In the genomic region with DNA sequence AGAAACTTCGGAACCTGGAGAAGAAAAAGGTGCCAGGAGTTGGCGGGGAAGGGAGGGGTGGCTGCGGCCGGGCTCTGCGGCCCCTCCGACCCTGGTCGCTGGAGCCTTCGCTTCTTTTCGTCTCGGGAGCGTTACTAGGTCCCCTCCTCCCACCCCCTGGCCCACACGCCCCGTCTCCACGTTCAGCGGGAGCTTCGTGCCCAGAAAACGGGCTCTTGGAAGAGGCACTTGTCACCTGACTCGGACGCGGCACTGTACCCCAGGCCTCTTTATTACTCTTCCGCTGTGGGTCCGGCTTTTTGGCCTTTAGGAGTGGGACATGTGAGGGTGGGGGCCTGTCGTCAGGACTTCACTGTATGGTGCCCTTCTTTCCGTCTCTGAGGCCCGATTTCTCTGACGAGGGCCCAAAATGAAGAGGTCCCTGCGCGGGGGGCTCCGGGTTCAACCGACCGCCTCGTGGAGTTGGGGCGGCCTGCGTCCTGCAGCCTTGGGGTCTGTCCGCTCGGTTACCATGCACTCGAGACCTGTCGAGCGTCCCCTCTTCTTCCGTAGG, we compare ENCODE assay signal across 8 cellular contexts. TPM values are rescaled to one million over a fixed set of nuclear protein-coding genes. Genes with fewer than 3 reads are reported as not detected.
DNase-seq lines count a peak whose midpoint lies in the region; ATAC-seq and TF ChIP-seq lines count a peak whose summit lies in the region.

No MANE protein-coding gene starts in this region.

- H3K9ac ChIP-seq in DND-41 (ENCODE audit: low read depth, low read length), result peak overlapping the region; percentile 99

- no peaks in the 10 kb centered on the region for H3K9me3 Mint-ChIP-seq in activated CD8-positive, alpha-beta T cell treated with anti-CD3 and anti-CD28 coated beads for 36 hours
- no peaks in the 10 kb centered on the region for H3K9me3 Mint-ChIP-seq in neural crest cell

- H3K27ac ChIP-seq in DND-41 (ENCODE audit: low read length) (peak overlapping the region; percentile 90), upper lobe of left lung (peak overlapping the region; percentile 90 to 99 (median 98))

- peak overlapping the region; percentile 99 for H3K27ac Mint-ChIP-seq in activated CD8-positive, alpha-beta T cell treated with anti-CD3 and anti-CD28 coated beads for 36 hours
- H3K27ac Mint-ChIP-seq in neural crest cell (ENCODE audit: unreplicated experiment), result peak overlapping the region; percentile 99

- H3K36me3 Mint-ChIP-seq in activated CD8-positive, alpha-beta T cell treated with anti-CD3 and anti-CD28 coated beads for 36 hours (ENCODE audit: low read depth), result peaks cover 35% of the 10 kb centered on the region
- H3K36me3 Mint-ChIP-seq in neural crest cell (ENCODE audit: low read depth), result peaks cover 16% of the 10 kb centered on the region

- intact Hi-C loops in activated CD8-positive, alpha-beta T cell treated with anti-CD3 and anti-CD28 coated beads for 36 hours (cut with micrococcal nuclease), result loop anchor here (2.0 to 5.0 kb wide), 2 partner anchors 52 to 55 kb away; a partner anchor contains a TSS

- TF ChIP-seq POLR2A in upper lobe of left lung (IDR thresholded peaks at IDR 0.05), result no peak

- TF ChIP-seq CTCF in DND-41 (IDR thresholded peaks at IDR 0.05; ENCODE audit: borderline replicate concordance, extremely low read depth, low read length, poor library complexity, severe bottlenecking), result no peak
- TF ChIP-seq CTCF in activated CD8-positive, alpha-beta T cell treated with anti-CD3 and anti-CD28 coated beads for 36 hours (IDR thresholded peaks at IDR 0.05), result no peak
- no peak for TF ChIP-seq CTCF in neural crest cell (conservative IDR thresholded peaks at IDR 0.05)
- no peak for TF ChIP-seq CTCF in upper lobe of left lung (IDR thresholded peaks at IDR 0.05)

- WGBS in upper lobe of left lung, 2 donors, result 0% methylated on average over 14 to 40 of the region's 40 CpGs

- peak overlapping the region; percentile 71 to 100 for H3K4me3 ChIP-seq in DND-41 (ENCODE audit: low read depth in 1 of 2, low read length in 2 of 2)
- peak overlapping the region; percentile 94 to 99 (median 96) for H3K4me3 ChIP-seq in upper lobe of left lung

- H3K4me1 ChIP-seq in DND-41 (ENCODE audit: insufficient read depth, low read length) (peaks cover 52% of the 10 kb centered on the region), upper lobe of left lung (peaks cover 42 to 52% (median 46%) of the 10 kb centered on the region in 4 donors)

- peak overlapping the region; percentile 46 for H2AFZ ChIP-seq in DND-41 (ENCODE audit: low read depth, low read length)

- ATAC-seq in DND-41 (ENCODE audit: insufficient read depth, low read depth), result peak; percentile 0; the same call in 1 of the 3 replicates
- ATAC-seq in HG03095 (IDR thresholded peaks at IDR 0.05; ENCODE audit: unreplicated experiment), result peak; percentile 2
- no peak for ATAC-seq in activated CD8-positive, alpha-beta T cell treated with anti-CD3 and anti-CD28 coated beads for 36 hours
- peak; percentile 21 for ATAC-seq in esophagus mucosa
- peak; percentile 0 to 1 for ATAC-seq in upper lobe of left lung (ENCODE audit: low FRiP score in 2 of 2)
- ATAC-seq in HG03039 (IDR thresholded peaks at IDR 0.05; ENCODE audit: unreplicated experiment), result no peak

- TF ChIP-seq EP300 in upper lobe of left lung (IDR thresholded peaks at IDR 0.05), result no peak

- H3K27me3 ChIP-seq in DND-41 (ENCODE audit: insufficient read depth, low read length, poor library complexity), result no peaks in the 10 kb centered on the region
- H3K27me3 ChIP-seq in upper lobe of left lung, result no peaks in the 10 kb centered on the region

- CTCF ChIA-PET in activated CD8-positive, alpha-beta T cell treated with anti-CD3 and anti-CD28 coated beads for 36 hours (lab: Charles Lee), result no interaction called here

- H3K4me2 ChIP-seq in DND-41 (ENCODE audit: insufficient read depth, low read length), result peak overlapping the region; percentile 67

- H3K79me2 ChIP-seq in DND-41 (ENCODE audit: insufficient read depth, low read length), result peaks cover 60% of the 10 kb centered on the region

- H3K4me1 Mint-ChIP-seq in activated CD8-positive, alpha-beta T cell treated with anti-CD3 and anti-CD28 coated beads for 36 hours (ENCODE audit: low read depth), result peaks cover 23% of the 10 kb centered on the region
- H3K4me1 Mint-ChIP-seq in neural crest cell, result peaks cover 41% of the 10 kb centered on the region

- DNase-seq in DND-41 (peak; percentile 40), neural crest cell (ENCODE audit: low read depth, low spot score) (peak; percentile 22), upper lobe of left lung (peak; percentile 28 to 67), pons (ENCODE audit: low spot score) (no peak)
- DNase-seq in activated CD8-positive, alpha-beta T cell treated with anti-CD3 and anti-CD28 coated beads for 36 hours, result peak; percentile 35

- peak overlapping the region; percentile 97 for H3K4me3 Mint-ChIP-seq in activated CD8-positive, alpha-beta T cell treated with anti-CD3 and anti-CD28 coated beads for 36 hours
- peak overlapping the region; percentile 99 for H3K4me3 Mint-ChIP-seq in neural crest cell

- POLR2A ChIA-PET in activated CD8-positive, alpha-beta T cell treated with anti-CD3 and anti-CD28 coated beads for 36 hours (lab: Charles Lee), result interaction anchor here (1.1 to 2.0 kb wide), 6 partner anchors 10 to 118 kb away, joined by 3 to 9 read pairs (median 3); no protein-coding TSS in a partner anchor

- no peaks in the 10 kb centered on the region for H3K27me3 Mint-ChIP-seq in activated CD8-positive, alpha-beta T cell treated with anti-CD3 and anti-CD28 coated beads for 36 hours
- H3K27me3 Mint-ChIP-seq in neural crest cell (ENCODE audit: low read depth), result no peaks in the 10 kb centered on the region

- H3K9me3 ChIP-seq in DND-41 (ENCODE audit: insufficient read depth, low read length, severe bottlenecking), result no peaks in the 10 kb centered on the region
- H3K9me3 ChIP-seq in upper lobe of left lung, result no peaks in the 10 kb centered on the region

- peaks cover 41% of the 10 kb centered on the region for H4K20me1 ChIP-seq in DND-41 (ENCODE audit: insufficient read depth, low read length)

- H3K36me3 ChIP-seq in DND-41 (ENCODE audit: insufficient read depth, low read length) (peaks cover 52% of the 10 kb centered on the region), upper lobe of left lung (peaks cover 0 to 10% (median 3%) of the 10 kb centered on the region in 4 donors)

RNA-seq across cellular contexts. Expression of a gene that starts 1.2 kb away (rescaled TPM):
- total RNA-seq in activated CD8-positive, alpha-beta T cell treated with anti-CD3 and anti-CD28 coated beads for 36 hours, result 100 to 1,000 TPM; 297 to 328 TPM
- total RNA-seq in esophagus mucosa (154 TPM), neural crest cell (383 and 396 TPM in 2 replicates), upper lobe of left lung (100 to 1,000 TPM; 144 to 265 (median 153) TPM)

RNA-seq across cellular contexts. Expression of a gene that starts 52.7 kb away (rescaled TPM):
- total RNA-seq in activated CD8-positive, alpha-beta T cell treated with anti-CD3 and anti-CD28 coated beads for 36 hours, result 100 to 1,000 TPM; 129 to 137 TPM
- total RNA-seq in esophagus mucosa (41.1 TPM), neural crest cell (70.8 and 73.2 TPM in 2 replicates), upper lobe of left lung (10 to 100 TPM; 19.3 to 69.1 (median 32.5) TPM)

Comparison
In these comparisons a context has a peak if more than half of its experiments do, and no peak if none do; other contexts are left out.
1. ATAC-seq: peak in DND-41 (single experiment), HG03095 (single experiment), esophagus mucosa (single experiment) and upper lobe of left lung (2 of 2); none in activated CD8-positive, alpha-beta T cell treated with anti-CD3 and anti-CD28 coated beads for 36 hours (single experiment) and HG03039 (single experiment).